11 cellular contexts compared by ENCODE assay signal in the genomic region with DNA sequence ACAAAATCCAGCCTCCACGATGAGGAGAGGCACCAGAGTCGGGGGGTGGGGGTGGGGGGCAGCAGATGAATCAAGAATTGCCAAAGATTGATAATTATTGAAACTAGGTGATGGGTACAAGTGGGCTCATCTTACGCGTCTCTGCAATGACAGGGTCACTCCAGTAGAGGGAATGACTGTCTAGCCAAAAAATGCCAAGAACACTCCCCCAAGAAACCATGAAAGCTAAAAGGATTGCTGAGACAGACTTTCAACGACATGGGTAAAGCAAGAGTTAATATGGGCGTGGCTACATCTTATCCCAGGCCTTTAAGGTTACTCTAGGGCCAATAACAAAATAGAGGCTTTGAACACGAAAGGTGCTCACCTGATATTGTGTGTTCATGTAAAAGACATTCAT.
DNase-seq lines count a peak whose midpoint lies in the region; TF ChIP-seq lines count a peak whose summit lies in the region.
"Had no signal": no experiment of that assay in that cellular context is flagged by ENCODE, and none has a peak within 500 bp of the region (broad histone marks: within the 10 kb centered on the region; RNA-seq: fewer than 3 reads in every experiment).

No MANE protein-coding gene starts in this region.

- no peak overlapping the region for H3K9ac ChIP-seq in GM23248

- TF ChIP-seq CTCF in AG04450 (IDR thresholded peaks at IDR 0.05; ENCODE audit: low read depth, low read length) (peak; percentile 30; the same call in 1 of the 2 replicates), GM13977 (IDR thresholded peaks at IDR 0.05; ENCODE audit: extremely low read depth, insufficient read depth, missing control alignments) (peak; percentile 29), epithelial cell of esophagus (IDR thresholded peaks at IDR 0.05; ENCODE audit: insufficient read depth, low read depth, low read length, missing control alignments) (peak; percentile 32)

- peaks cover 10% of the 10 kb centered on the region for H3F3A ChIP-seq in GM23248 (ENCODE audit: insufficient read depth)

- H3K4me1 ChIP-seq in GM23248 (ENCODE audit: insufficient read depth), result peaks cover 15% of the 10 kb centered on the region

- no peak overlapping the region for H3K4me2 ChIP-seq in GM23248 (ENCODE audit: unreplicated experiment)

- H3K9me3 ChIP-seq in AG04450 (ENCODE audit: control insufficient read depth, insufficient read depth, low read length) (no peaks in the 10 kb centered on the region), GM23248 (ENCODE audit: low read depth) (no peaks in the 10 kb centered on the region)

- H3K27ac ChIP-seq in AG04450 (ENCODE audit: low read depth, low read length), result no peak overlapping the region
- no peak overlapping the region for H3K27ac ChIP-seq in GM23248

- WGBS in GM23248 (ENCODE audit: low coverage in 1 of 2, low lambda C conversion rate in 2 of 2, missing lambda C conversion rate in 2 of 2), 2 experiments, result 62 to 65% methylated on average over 7 of the region's 7 CpGs

- POLR2A ChIA-PET in AG04450 (lab: Yijun Ruan, JAX), result no interaction called here

- H2AFZ ChIP-seq in GM23248, result no peak overlapping the region

- in situ Hi-C loops in GM13977 (cut with MboI; ENCODE audit: low pct_unique_long_range_greater_than_20kb, low sequenced_read_pairs, unreplicated experiment), result no loop called here
- in situ Hi-C loops in GM23248 (cut with MboI), result no loop called here

- H3K9me2 ChIP-seq in GM23248 (ENCODE audit: insufficient read depth), result no peaks in the 10 kb centered on the region

- no peaks in the 10 kb centered on the region for H3K36me3 ChIP-seq in GM23248 (ENCODE audit: low read depth)

- H3K27me3 ChIP-seq in AG04450 (ENCODE audit: control insufficient read depth, insufficient read depth, low read length) (no peaks in the 10 kb centered on the region), GM23248 (replicated peaks; ENCODE audit: insufficient read depth) (no peaks in the 10 kb centered on the region)

- H4K20me1 ChIP-seq in GM23248 (ENCODE audit: insufficient read depth), result 0 out of 2 replicates have a peak, but pooled peaks cover 3% of the 10 kb centered on the region

- H3K79me2 ChIP-seq in GM23248 (ENCODE audit: insufficient read depth), result no peaks in the 10 kb centered on the region

- no peak for DNase-seq in AG04450 (ENCODE audit: low read depth, low spot score)
- DNase-seq in GM13977 (ENCODE audit: low spot score), result peak; percentile 8
- peak; percentile 42 for DNase-seq in NCI-H69 (lab: John Stamatoyannopoulos, UW)
- DNase-seq in epithelial cell of esophagus (ENCODE audit: low read depth), result peak; percentile 30
- no peak for DNase-seq in UCSD-AML1 (lab: John Stamatoyannopoulos, UW; ENCODE audit: unreplicated experiment)
- no peak for DNase-seq in HuH-7.5 (ENCODE audit: low spot score)
- DNase-seq in stimulated activated naive CD4-positive, alpha-beta T cell treated with Interleukin-2 at 50 U/mL for 16 hours (lab: John Stamatoyannopoulos, UW), result no peak
- DNase-seq in GM23248, result no peak
- DNase-seq: activated CD4-positive, alpha-beta T cell treated with anti-CD3 and anti-CD28 coated beads, Interleukin-2, amount 10 ng/mL, durations not matched to agents 24 days and 14 days; NCI-H1694 treated with DMSO at 0.1 percent for 48 hours; stimulated activated CD4-positive, alpha-beta T cell treated with anti-CD3 and anti-CD28 coated beads, Interleukin-1b, Interleukin-23, amount 100 ng/mL, for 48 hours had no signal

- no peak overlapping the region for H3K4me3 ChIP-seq in AG04450 (ENCODE audit: low read depth, low read length)
- no peak overlapping the region for H3K4me3 ChIP-seq in epithelial cell of esophagus (ENCODE audit: low read length)
- H3K4me3 ChIP-seq in GM23248, result no peak overlapping the region

- CTCF ChIA-PET in AG04450 (lab: Charles Lee), result interaction anchor here (0.8 to 1.3 kb wide), 3 partner anchors 10 to 327 kb away, joined by 3 read pairs; no protein-coding TSS in a partner anchor

Comparison
In these comparisons a context has a peak if more than half of its experiments do, and no peak if none do; other contexts are left out.
1. DNase-seq: peak in GM13977 (single experiment), NCI-H69 (single experiment) and epithelial cell of esophagus (single experiment); none in AG04450 (single experiment), UCSD-AML1 (single experiment), HuH-7.5 (single experiment), stimulated activated naive CD4-positive, alpha-beta T cell treated with Interleukin-2 at 50 U/mL for 16 hours (single experiment) and GM23248 (single experiment).
2. Peak in every context shown above with its lines, with median percentiles within 50 percentile points of each other: CTCF ChIP-seq.